1 cellular context compared by ENCODE assay signal in the genomic region with DNA sequence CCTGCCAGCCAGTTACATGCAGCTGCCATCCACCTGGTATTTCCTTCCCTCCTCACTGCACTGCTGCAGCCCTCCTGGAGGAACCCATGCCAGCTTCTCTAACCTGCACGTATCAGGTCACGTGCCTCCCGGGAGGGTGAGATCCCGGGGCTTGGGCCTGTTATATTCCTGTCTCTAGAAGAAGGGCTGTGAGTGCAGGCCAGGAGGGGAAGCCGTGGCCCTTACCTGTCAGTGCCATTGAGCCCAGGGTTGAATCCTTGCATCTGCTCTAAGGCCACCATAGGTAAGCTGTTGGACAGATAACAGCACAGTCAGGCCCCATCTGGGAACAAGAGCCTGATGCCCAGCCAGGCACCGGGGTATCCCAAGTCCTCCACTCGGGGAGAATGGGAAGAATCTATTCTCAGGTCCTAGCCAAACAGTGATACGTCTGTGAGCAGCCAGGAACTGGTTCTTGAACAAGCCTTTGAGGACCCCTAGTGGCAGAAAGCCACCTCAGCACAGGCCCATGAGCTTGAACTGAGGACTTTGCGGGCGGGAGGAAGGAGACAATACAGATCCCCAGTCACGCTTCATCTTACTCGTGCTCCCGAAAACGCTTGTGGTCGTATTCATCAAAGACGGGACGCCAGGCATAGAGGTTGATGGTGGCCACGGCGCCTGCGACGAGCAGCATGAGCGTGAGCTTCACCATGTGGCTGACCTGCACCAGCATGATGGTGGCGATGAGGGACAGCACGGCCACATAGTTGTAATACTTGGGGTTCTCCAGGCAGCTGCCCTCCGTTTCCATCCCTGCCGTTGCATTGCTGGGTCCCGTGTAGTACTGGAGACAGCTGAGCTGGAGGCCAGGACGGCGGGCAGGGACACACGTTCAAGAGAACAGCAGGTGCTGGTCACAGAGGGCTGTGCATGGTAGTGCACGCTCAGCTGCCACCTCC.
A peak's percentile ranks its signal among the peaks of the same experiment; 100 is the strongest.
TF ChIP-seq lines count a peak whose summit lies in the region.

No MANE protein-coding gene starts in this region.

TF ChIP-seq in HepG2, 621 proteins besides CTCF, POLR2A, EP300 and RAD21 (continued from another document and continues in another):
- TF ChIP-seq, protein P1, sequence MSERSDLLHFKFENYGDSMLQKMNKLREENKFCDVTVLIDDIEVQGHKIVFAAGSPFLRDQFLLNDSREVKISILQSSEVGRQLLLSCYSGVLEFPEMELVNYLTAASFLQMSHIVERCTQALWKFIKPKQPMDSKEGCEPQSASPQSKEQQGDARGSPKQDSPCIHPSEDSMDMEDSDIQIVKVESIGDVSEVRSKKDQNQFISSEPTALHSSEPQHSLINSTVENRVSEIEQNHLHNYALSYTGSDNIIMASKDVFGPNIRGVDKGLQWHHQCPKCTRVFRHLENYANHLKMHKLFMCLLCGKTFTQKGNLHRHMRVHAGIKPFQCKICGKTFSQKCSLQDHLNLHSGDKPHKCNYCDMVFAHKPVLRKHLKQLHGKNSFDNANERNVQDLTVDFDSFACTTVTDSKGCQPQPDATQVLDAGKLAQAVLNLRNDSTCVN (CRISPR knock-in tag; IDR thresholded peaks at IDR 0.05; ENCODE audit: borderline replicate concordance), result no peak; the same call in 1 of the 2 replicates
- TF ChIP-seq, protein P2, sequence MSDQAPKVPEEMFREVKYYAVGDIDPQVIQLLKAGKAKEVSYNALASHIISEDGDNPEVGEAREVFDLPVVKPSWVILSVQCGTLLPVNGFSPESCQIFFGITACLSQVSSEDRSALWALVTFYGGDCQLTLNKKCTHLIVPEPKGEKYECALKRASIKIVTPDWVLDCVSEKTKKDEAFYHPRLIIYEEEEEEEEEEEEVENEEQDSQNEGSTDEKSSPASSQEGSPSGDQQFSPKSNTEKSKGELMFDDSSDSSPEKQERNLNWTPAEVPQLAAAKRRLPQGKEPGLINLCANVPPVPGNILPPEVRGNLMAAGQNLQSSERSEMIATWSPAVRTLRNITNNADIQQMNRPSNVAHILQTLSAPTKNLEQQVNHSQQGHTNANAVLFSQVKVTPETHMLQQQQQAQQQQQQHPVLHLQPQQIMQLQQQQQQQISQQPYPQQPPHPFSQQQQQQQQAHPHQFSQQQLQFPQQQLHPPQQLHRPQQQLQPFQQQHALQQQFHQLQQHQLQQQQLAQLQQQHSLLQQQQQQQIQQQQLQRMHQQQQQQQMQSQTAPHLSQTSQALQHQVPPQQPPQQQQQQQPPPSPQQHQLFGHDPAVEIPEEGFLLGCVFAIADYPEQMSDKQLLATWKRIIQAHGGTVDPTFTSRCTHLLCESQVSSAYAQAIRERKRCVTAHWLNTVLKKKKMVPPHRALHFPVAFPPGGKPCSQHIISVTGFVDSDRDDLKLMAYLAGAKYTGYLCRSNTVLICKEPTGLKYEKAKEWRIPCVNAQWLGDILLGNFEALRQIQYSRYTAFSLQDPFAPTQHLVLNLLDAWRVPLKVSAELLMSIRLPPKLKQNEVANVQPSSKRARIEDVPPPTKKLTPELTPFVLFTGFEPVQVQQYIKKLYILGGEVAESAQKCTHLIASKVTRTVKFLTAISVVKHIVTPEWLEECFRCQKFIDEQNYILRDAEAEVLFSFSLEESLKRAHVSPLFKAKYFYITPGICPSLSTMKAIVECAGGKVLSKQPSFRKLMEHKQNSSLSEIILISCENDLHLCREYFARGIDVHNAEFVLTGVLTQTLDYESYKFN (CRISPR knock-in tag; conservative IDR thresholded peaks at IDR 0.05), result no peak
- TF ChIP-seq, protein P3, sequence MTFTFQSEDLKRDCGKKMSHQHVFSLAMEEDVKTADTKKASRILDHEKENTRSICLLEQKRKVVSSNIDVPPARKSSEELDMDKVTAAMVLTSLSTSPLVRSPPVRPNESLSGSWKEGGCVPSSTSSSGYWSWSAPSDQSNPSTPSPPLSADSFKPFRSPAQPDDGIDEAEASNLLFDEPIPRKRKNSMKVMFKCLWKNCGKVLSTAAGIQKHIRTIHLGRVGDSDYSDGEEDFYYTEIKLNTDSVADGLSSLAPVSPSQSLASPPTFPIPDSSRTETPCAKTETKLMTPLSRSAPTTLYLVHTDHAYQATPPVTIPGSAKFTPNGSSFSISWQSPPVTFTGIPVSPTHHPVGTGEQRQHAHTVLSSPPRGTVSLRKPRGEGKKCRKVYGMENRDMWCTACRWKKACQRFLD (CRISPR knock-in tag; IDR thresholded peaks at IDR 0.05; ENCODE audit: borderline replicate concordance), result 0 out of 2 replicates have a peak, but pooled peaks have one; percentile 50
- TF ChIP-seq, protein P4, sequence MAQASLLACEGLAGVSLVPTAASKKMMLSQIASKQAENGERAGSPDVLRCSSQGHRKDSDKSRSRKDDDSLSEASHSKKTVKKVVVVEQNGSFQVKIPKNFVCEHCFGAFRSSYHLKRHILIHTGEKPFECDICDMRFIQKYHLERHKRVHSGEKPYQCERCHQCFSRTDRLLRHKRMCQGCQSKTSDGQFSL (CRISPR knock-in tag; IDR thresholded peaks at IDR 0.05), result 0 out of 2 replicates have a peak, but pooled peaks have one; percentile 36
- TF ChIP-seq EEA1 (CRISPR knock-in tag; IDR thresholded peaks at IDR 0.05; ENCODE audit: borderline replicate concordance) (no peak), U2AF1 (optimal IDR thresholded peaks at IDR 0.05; ENCODE audit: low read depth, low read length) (no peak), ZNF564 (CRISPR knock-in tag; IDR thresholded peaks at IDR 0.05) (no peak), ZNF296 (CRISPR knock-in tag; conservative IDR thresholded peaks at IDR 0.05) (no peak), SRF (IDR thresholded peaks at IDR 0.05; ENCODE audit: low read depth, low read length) (no peak), PHF21A (CRISPR knock-in tag; IDR thresholded peaks at IDR 0.05) (no peak), CBX1 (IDR thresholded peaks at IDR 0.05; ENCODE audit: low read depth) (no peak), ZNF724P (CRISPR knock-in tag; IDR thresholded peaks at IDR 0.05; ENCODE audit: borderline replicate concordance) (no peak), RFXAP (CRISPR knock-in tag; IDR thresholded peaks at IDR 0.05; ENCODE audit: borderline replicate concordance) (no peak), NR3C1 (CRISPR knock-in tag; IDR thresholded peaks at IDR 0.05) (no peak), ZNF839 (CRISPR knock-in tag; IDR thresholded peaks at IDR 0.05; ENCODE audit: borderline replicate concordance) (peak; percentile 73; the same call in 1 of the 2 replicates), ZNF33A (CRISPR knock-in tag; IDR thresholded peaks at IDR 0.05; ENCODE audit: borderline replicate concordance) (no peak), ZNF446 (CRISPR knock-in tag; IDR thresholded peaks at IDR 0.05) (0 out of 2 replicates have a peak, but pooled peaks have one; percentile 20), ERF (CRISPR knock-in tag; IDR thresholded peaks at IDR 0.05) (peak; percentile 71; the same call in 1 of the 2 replicates), PHF5A (CRISPR knock-in tag; IDR thresholded peaks at IDR 0.05; ENCODE audit: low read depth, unreplicated experiment) (no peak), SMARCC2 (IDR thresholded peaks at IDR 0.05) (no peak), ZNF7 (CRISPR knock-in tag; IDR thresholded peaks at IDR 0.05) (no peak), KLF6 (CRISPR knock-in tag; IDR thresholded peaks at IDR 0.05) (no peak), SRSF4 (IDR thresholded peaks at IDR 0.05; ENCODE audit: low read depth, low read length, poor library complexity, severe bottlenecking) (no peak), REL (CRISPR knock-in tag; conservative IDR thresholded peaks at IDR 0.05) (no peak), IKZF4 (CRISPR knock-in tag; IDR thresholded peaks at IDR 0.05; ENCODE audit: borderline replicate concordance, low read depth, not compliant biosample characterization) (no peak), MED8 (CRISPR knock-in tag; IDR thresholded peaks at IDR 0.05; ENCODE audit: insufficient replicate concordance) (no peak), SAFB2 (CRISPR knock-in tag; IDR thresholded peaks at IDR 0.05; ENCODE audit: borderline replicate concordance, low read depth) (no peak), FOXM1 (CRISPR knock-in tag; IDR thresholded peaks at IDR 0.05) (no peak), ZNF749 (CRISPR knock-in tag; IDR thresholded peaks at IDR 0.05; ENCODE audit: borderline replicate concordance) (no peak), ZMYM3 (CRISPR knock-in tag; IDR thresholded peaks at IDR 0.05) (no peak), RXRA (CRISPR knock-in tag; IDR thresholded peaks at IDR 0.05) (0 out of 2 replicates have a peak, but pooled peaks have one; percentile 20), ZNF17 (CRISPR knock-in tag; IDR thresholded peaks at IDR 0.05) (no peak), TAF15 (IDR thresholded peaks at IDR 0.05; ENCODE audit: low read depth, low read length, poor library complexity, severe bottlenecking) (no peak), ZFP36 (IDR thresholded peaks at IDR 0.05; ENCODE audit: borderline replicate concordance, low read depth, low read length, partially characterized antibody) (peak; percentile 15), ZNF274 (CRISPR knock-in tag; IDR thresholded peaks at IDR 0.05) (peak; percentile 77), MATR3 (CRISPR knock-in tag; IDR thresholded peaks at IDR 0.05) (no peak), TOPORS (CRISPR knock-in tag; IDR thresholded peaks at IDR 0.05) (no peak), ZNF136 (CRISPR knock-in tag; IDR thresholded peaks at IDR 0.05; ENCODE audit: low read depth) (no peak), EHMT2 (IDR thresholded peaks at IDR 0.05; ENCODE audit: borderline replicate concordance, low read depth, low read length) (no peak), HOXA9 (CRISPR knock-in tag; IDR thresholded peaks at IDR 0.05; ENCODE audit: borderline replicate concordance) (no peak), SIN3A (IDR thresholded peaks at IDR 0.05; ENCODE audit: borderline replicate concordance, low read depth, low read length) (no peak), AGO2 (optimal IDR thresholded peaks at IDR 0.05; ENCODE audit: low read depth, low read length) (peak; percentile 92), SP4 (CRISPR knock-in tag; IDR thresholded peaks at IDR 0.05) (no peak)
- TF ChIP-seq, protein P5, sequence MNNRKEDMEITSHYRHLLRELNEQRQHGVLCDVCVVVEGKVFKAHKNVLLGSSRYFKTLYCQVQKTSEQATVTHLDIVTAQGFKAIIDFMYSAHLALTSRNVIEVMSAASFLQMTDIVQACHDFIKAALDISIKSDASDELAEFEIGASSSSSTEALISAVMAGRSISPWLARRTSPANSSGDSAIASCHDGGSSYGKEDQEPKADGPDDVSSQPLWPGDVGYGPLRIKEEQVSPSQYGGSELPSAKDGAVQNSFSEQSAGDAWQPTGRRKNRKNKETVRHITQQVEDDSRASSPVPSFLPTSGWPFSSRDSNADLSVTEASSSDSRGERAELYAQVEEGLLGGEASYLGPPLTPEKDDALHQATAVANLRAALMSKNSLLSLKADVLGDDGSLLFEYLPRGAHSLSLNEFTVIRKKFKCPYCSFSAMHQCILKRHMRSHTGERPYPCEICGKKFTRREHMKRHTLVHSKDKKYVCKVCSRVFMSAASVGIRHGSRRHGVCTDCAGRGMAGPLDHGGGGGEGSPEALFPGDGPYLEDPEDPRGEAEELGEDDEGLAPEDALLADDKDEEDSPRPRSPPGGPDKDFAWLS (CRISPR knock-in tag; IDR thresholded peaks at IDR 0.05; ENCODE audit: borderline replicate concordance), result no peak; the same call in 1 of the 2 replicates
- TF ChIP-seq, protein P6, sequence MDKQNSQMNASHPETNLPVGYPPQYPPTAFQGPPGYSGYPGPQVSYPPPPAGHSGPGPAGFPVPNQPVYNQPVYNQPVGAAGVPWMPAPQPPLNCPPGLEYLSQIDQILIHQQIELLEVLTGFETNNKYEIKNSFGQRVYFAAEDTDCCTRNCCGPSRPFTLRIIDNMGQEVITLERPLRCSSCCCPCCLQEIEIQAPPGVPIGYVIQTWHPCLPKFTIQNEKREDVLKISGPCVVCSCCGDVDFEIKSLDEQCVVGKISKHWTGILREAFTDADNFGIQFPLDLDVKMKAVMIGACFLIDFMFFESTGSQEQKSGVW (CRISPR knock-in tag; IDR thresholded peaks at IDR 0.05; ENCODE audit: borderline replicate concordance), result no peak
- TF ChIP-seq, protein P7, sequence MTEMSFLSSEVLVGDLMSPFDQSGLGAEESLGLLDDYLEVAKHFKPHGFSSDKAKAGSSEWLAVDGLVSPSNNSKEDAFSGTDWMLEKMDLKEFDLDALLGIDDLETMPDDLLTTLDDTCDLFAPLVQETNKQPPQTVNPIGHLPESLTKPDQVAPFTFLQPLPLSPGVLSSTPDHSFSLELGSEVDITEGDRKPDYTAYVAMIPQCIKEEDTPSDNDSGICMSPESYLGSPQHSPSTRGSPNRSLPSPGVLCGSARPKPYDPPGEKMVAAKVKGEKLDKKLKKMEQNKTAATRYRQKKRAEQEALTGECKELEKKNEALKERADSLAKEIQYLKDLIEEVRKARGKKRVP (CRISPR knock-in tag; IDR thresholded peaks at IDR 0.05), result no peak
- TF ChIP-seq, protein P8, sequence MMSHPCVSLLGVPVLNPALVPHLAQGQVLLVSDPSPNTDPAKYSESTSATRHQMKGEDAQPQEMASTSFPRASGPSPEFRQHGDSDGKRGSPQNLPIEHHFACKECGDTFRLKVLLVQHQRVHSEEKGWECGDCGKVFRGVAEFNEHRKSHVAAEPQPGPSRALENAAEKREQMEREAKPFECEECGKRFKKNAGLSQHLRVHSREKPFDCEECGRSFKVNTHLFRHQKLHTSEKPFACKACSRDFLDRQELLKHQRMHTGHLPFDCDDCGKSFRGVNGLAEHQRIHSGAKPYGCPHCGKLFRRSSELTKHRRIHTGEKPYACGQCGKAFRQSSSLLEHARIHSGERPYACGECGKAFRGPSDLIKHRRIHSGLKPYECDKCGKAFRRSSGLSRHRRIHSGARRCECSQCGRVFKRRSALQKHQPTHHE (CRISPR knock-in tag; IDR thresholded peaks at IDR 0.05; ENCODE audit: borderline replicate concordance), result no peak
- TF ChIP-seq, protein P9, sequence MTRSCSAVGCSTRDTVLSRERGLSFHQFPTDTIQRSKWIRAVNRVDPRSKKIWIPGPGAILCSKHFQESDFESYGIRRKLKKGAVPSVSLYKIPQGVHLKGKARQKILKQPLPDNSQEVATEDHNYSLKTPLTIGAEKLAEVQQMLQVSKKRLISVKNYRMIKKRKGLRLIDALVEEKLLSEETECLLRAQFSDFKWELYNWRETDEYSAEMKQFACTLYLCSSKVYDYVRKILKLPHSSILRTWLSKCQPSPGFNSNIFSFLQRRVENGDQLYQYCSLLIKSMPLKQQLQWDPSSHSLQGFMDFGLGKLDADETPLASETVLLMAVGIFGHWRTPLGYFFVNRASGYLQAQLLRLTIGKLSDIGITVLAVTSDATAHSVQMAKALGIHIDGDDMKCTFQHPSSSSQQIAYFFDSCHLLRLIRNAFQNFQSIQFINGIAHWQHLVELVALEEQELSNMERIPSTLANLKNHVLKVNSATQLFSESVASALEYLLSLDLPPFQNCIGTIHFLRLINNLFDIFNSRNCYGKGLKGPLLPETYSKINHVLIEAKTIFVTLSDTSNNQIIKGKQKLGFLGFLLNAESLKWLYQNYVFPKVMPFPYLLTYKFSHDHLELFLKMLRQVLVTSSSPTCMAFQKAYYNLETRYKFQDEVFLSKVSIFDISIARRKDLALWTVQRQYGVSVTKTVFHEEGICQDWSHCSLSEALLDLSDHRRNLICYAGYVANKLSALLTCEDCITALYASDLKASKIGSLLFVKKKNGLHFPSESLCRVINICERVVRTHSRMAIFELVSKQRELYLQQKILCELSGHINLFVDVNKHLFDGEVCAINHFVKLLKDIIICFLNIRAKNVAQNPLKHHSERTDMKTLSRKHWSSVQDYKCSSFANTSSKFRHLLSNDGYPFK (CRISPR knock-in tag; IDR thresholded peaks at IDR 0.05; ENCODE audit: borderline replicate concordance), result peak; percentile 47
- TF ChIP-seq, protein P10, sequence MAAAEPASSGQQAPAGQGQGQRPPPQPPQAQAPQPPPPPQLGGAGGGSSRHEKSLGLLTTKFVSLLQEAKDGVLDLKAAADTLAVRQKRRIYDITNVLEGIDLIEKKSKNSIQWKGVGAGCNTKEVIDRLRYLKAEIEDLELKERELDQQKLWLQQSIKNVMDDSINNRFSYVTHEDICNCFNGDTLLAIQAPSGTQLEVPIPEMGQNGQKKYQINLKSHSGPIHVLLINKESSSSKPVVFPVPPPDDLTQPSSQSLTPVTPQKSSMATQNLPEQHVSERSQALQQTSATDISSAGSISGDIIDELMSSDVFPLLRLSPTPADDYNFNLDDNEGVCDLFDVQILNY (CRISPR knock-in tag; conservative IDR thresholded peaks at IDR 0.05), result no peak
